ENCODE assay signal across 18 cellular contexts in genomic region chr12:2541805-2542204, GRCh38.
A peak's percentile ranks its signal among the peaks of the same experiment; 100 is the strongest.
DNase-seq lines count a peak whose midpoint lies in the region; ATAC-seq, FAIRE-seq and TF ChIP-seq lines count a peak whose summit lies in the region.
"Had no signal": no experiment of that assay in that cellular context is flagged by ENCODE, and none has a peak within 500 bp of the region (broad histone marks: within the 10 kb centered on the region; RNA-seq: fewer than 3 reads in every experiment).

No MANE protein-coding gene starts in this region.

- H3K9me3 Mint-ChIP-seq in stimulated activated naive B cell treated with anti-CD40 and anti-IgM and Interleukin-4, amounts not matched to agents 10 μg/mL and 1 μg/mL and 100 μg/mL, for 72 hours: no peaks in the 10 kb centered on the region
- H3K9me3 Mint-ChIP-seq: CD4-positive, alpha-beta memory T cell; GM23338; HFFc6 had no signal

- H3K36me3 Mint-ChIP-seq in stimulated activated naive B cell treated with anti-CD40 and anti-IgM and Interleukin-4, amounts not matched to agents 10 μg/mL and 1 μg/mL and 100 μg/mL, for 72 hours: no peaks in the 10 kb centered on the region
- H3K36me3 Mint-ChIP-seq: CD4-positive, alpha-beta memory T cell had no signal

- H3K36me3 ChIP-seq in kidney (ENCODE audit: control insufficient read depth in 1 of 2, insufficient read depth in 2 of 2, low read length in 2 of 2): no peaks in the 10 kb centered on the region
- H3K36me3 ChIP-seq: HAP-1 had no signal

- intact Hi-C loops in kidney (cut with DNase I): no loop called here
- intact Hi-C loops in posterior cingulate gyrus (cut with DNase I): no loop called here

- ATAC-seq in stimulated activated naive B cell treated with anti-CD40 and anti-IgM and Interleukin-4, amounts not matched to agents 10 μg/mL and 1 μg/mL and 100 μg/mL, for 72 hours (replicated peaks): no peak
- ATAC-seq: GM23338 had no signal

- H3K4me3 ChIP-seq in kidney (ENCODE audit: low read length in 2 of 2): no peak overlapping the region
- H3K4me3 ChIP-seq: GM23338, HAP-1 had no signal

- H3K27ac ChIP-seq in kidney (ENCODE audit: low read depth in 2 of 2, low read length in 2 of 2): peak overlapping the region; percentile 28 to 79

- peak overlapping the region; percentile 68 for H3K27ac Mint-ChIP-seq in stimulated activated naive B cell treated with anti-CD40 and anti-IgM and Interleukin-4, amounts not matched to agents 10 μg/mL and 1 μg/mL and 100 μg/mL, for 72 hours
- H3K27ac Mint-ChIP-seq: CD4-positive, alpha-beta memory T cell; GM23338; HFFc6 had no signal

- H3K4me1 Mint-ChIP-seq in stimulated activated naive B cell treated with anti-CD40 and anti-IgM and Interleukin-4, amounts not matched to agents 10 μg/mL and 1 μg/mL and 100 μg/mL, for 72 hours: peaks cover 6 to 20% of the 10 kb centered on the region in 2 donors
- H3K4me1 Mint-ChIP-seq: CD4-positive, alpha-beta memory T cell; GM23338 had no signal

- H3K9me3 ChIP-seq in kidney (ENCODE audit: control insufficient read depth in 1 of 2, low read length in 2 of 2): no peaks in the 10 kb centered on the region
- H3K9me3 ChIP-seq: HAP-1 had no signal

- no peak overlapping the region for H3K4me3 Mint-ChIP-seq in stimulated activated naive B cell treated with anti-CD40 and anti-IgM and Interleukin-4, amounts not matched to agents 10 μg/mL and 1 μg/mL and 100 μg/mL, for 72 hours
- H3K4me3 Mint-ChIP-seq: CD4-positive, alpha-beta memory T cell; GM23338; HFFc6 had no signal

- peaks cover 0 to 5% of the 10 kb centered on the region in 2 donors for H3K27me3 Mint-ChIP-seq in stimulated activated naive B cell treated with anti-CD40 and anti-IgM and Interleukin-4, amounts not matched to agents 10 μg/mL and 1 μg/mL and 100 μg/mL, for 72 hours

- FAIRE-seq in kidney (lab: Jason Lieb, UNC): no peak
- FAIRE-seq: G401.6, GM12892, GM19239 had no signal

- DNase-seq in UCSD-AML1 (lab: John Stamatoyannopoulos, UW; ENCODE audit: unreplicated experiment) (peak; percentile 74), kidney (no peak), NOMO-1 treated with DMSO at 0.1 percent for 48 hours (lab: John Stamatoyannopoulos, UW; ENCODE audit: unreplicated experiment) (no peak), DMS79 treated with DMSO at 0.1 percent for 48 hours (lab: John Stamatoyannopoulos, UW) (no peak), posterior cingulate gyrus (no peak)
- DNase-seq in stimulated activated naive B cell treated with anti-CD40 and anti-IgM and Interleukin-4, amounts not matched to agents 10 μg/mL and 1 μg/mL and 100 μg/mL, for 72 hours: no peak
- DNase-seq: C1 segment of cervical spinal cord; Calu3; CD4-positive, alpha-beta memory T cell; COR-L47; DMS53; DND-41; HFFc6 had no signal

- H3K4me1 ChIP-seq in kidney (ENCODE audit: control insufficient read depth in 1 of 2, insufficient read depth in 1 of 2, low read depth in 1 of 2, low read length in 2 of 2): peaks cover 17% of the 10 kb centered on the region in 2 donors
- H3K4me1 ChIP-seq: HAP-1 had no signal

- H3K9ac ChIP-seq in kidney (ENCODE audit: low read length in 2 of 2): no peak overlapping the region

- no peak for TF ChIP-seq CTCF in kidney (IDR thresholded peaks at IDR 0.05; ENCODE audit: borderline replicate concordance, extremely low read depth, insufficient read depth)
